8 cellular contexts compared by ENCODE assay signal in the genomic region with DNA sequence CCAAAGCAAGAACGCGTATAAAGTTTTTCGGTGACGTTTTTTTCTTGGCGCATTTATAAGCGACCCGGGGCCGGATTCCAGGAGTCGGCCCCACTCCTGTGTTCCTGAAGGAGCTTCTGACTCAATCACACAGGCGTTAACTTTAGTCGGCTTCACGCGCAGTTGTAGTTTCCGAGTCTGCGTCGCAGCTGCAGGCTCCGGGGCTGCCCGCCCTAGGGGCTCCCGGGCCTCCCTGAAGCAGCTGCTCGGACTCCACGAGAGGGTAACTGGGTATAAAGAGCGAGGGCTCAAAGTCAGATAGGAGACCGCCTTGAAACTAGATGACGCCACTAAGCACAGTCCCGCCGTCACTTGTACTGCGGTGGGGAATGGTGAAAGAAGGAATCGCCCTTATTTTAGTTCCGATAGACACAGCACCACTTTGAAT. TPM values are rescaled to one million over a fixed set of nuclear protein-coding genes. Genes with fewer than 3 reads are reported as not detected.
DNase-seq lines count a peak whose midpoint lies in the region; ATAC-seq and TF ChIP-seq lines count a peak whose summit lies in the region.

No MANE protein-coding gene starts in this region.

- peak overlapping the region; percentile 53 to 97 for H3K23ac ChIP-seq in mesenchymal stem cell (ENCODE audit: low read length in 2 of 2)

- 2% methylated on average over 24 of the region's 29 CpGs for WGBS in mesenchymal stem cell
- WGBS in stomach, 5 donors, result 1 to 5% (median 1%) methylated on average over 17 to 29 of the region's 29 CpGs

- no peaks in the 10 kb centered on the region for H3K27me3 ChIP-seq in KMS-11 (ENCODE audit: insufficient read depth, low read depth)
- no peaks in the 10 kb centered on the region for H3K27me3 ChIP-seq in dorsolateral prefrontal cortex
- H3K27me3 ChIP-seq in mesenchymal stem cell (ENCODE audit: control insufficient read depth in 1 of 2, insufficient read depth in 1 of 2, low read length in 2 of 2), result no peaks in the 10 kb centered on the region
- no peaks in the 10 kb centered on the region for H3K27me3 ChIP-seq in stomach

- H2BK120ac ChIP-seq in mesenchymal stem cell (ENCODE audit: low read depth, low read length), result peak overlapping the region; percentile 91

- TF ChIP-seq POLR2A in stomach (IDR thresholded peaks at IDR 0.05), result peak in 1 of 4 donors; percentile 18

- no peak for DNase-seq in AG09309 (ENCODE audit: low read depth)
- DNase-seq in activated CD4-positive, alpha-beta T cell treated with anti-CD3 and anti-CD28 coated beads for 48 hours, result peak; percentile 69
- DNase-seq in dorsolateral prefrontal cortex, result peak in 5 of 10 donors; percentile 57 to 72 (median 62)
- DNase-seq in mesenchymal stem cell, result peak; percentile 92
- peak; percentile 61 for DNase-seq in stomach
- no peak for DNase-seq in NCI-H2196 treated with DMSO at 0.1 percent for 48 hours (lab: John Stamatoyannopoulos, UW; ENCODE audit: unreplicated experiment)

- H3K4me2 ChIP-seq in KMS-11, result peak overlapping the region; percentile 76
- peak overlapping the region; percentile 76 for H3K4me2 ChIP-seq in mesenchymal stem cell (ENCODE audit: low read length, poor library complexity, severe bottlenecking)

- intact Hi-C loops in dorsolateral prefrontal cortex (cut with DNase I), result loop anchor here (1.0 to 10.0 kb wide), 2 partner anchors 10 to 209 kb away; a partner anchor contains a TSS
- intact Hi-C loops in stomach (cut with DNase I; ENCODE audit: low total_unique reads), result no loop called here

- H3K36me3 ChIP-seq in KMS-11 (ENCODE audit: insufficient read depth) (no peaks in the 10 kb centered on the region; the same call in 1 of the 2 replicates), mesenchymal stem cell (ENCODE audit: control insufficient read depth in 1 of 2, insufficient read depth in 2 of 2, low read depth in 1 of 2, low read length in 2 of 2) (peaks cover 9 to 11% of the 10 kb centered on the region in 2 experiments), stomach (peaks cover 7 to 13% (median 9%) of the 10 kb centered on the region in 4 donors)

- H2AK5ac ChIP-seq in mesenchymal stem cell (ENCODE audit: low read length, severe bottlenecking), result peak overlapping the region; percentile 72

- peak overlapping the region; percentile 92 for H3K27ac ChIP-seq in KMS-11
- H3K27ac ChIP-seq in dorsolateral prefrontal cortex, result peak overlapping the region; percentile 91 to 100 (median 98)
- peak overlapping the region; percentile 97 for H3K27ac ChIP-seq in mesenchymal stem cell (ENCODE audit: low read length, poor library complexity, severe bottlenecking)
- peak overlapping the region; percentile 98 to 100 (median 100) for H3K27ac ChIP-seq in stomach

- H4K8ac ChIP-seq in mesenchymal stem cell (ENCODE audit: low read length), result peak overlapping the region; percentile 73

- H3K79me2 ChIP-seq in KMS-11 (ENCODE audit: insufficient read depth, low read depth), result peaks cover 40% of the 10 kb centered on the region

- H3K9me3 ChIP-seq in mesenchymal stem cell (ENCODE audit: control insufficient read depth, low read length) (no peaks in the 10 kb centered on the region), stomach (no peaks in the 10 kb centered on the region)

- H3K79me1 ChIP-seq in mesenchymal stem cell (replicated peaks; ENCODE audit: low read length, poor library complexity, severe bottlenecking), result peaks cover 8% of the 10 kb centered on the region

- peak overlapping the region; percentile 71 to 91 for H3K18ac ChIP-seq in mesenchymal stem cell (ENCODE audit: low read depth in 1 of 2, low read length in 2 of 2)

- H3K4me1 ChIP-seq in KMS-11 (ENCODE audit: low read depth, poor library complexity, severe bottlenecking) (peaks cover 24% of the 10 kb centered on the region), mesenchymal stem cell (ENCODE audit: control insufficient read depth, insufficient read depth, low read depth, low read length) (peaks cover 38% of the 10 kb centered on the region), stomach (peaks cover 46 to 52% (median 50%) of the 10 kb centered on the region in 4 donors)

- H3K14ac ChIP-seq in mesenchymal stem cell (ENCODE audit: low read length in 2 of 2), result peak overlapping the region in 1 of 2 experiments; percentile 56

- H3K4ac ChIP-seq in mesenchymal stem cell (ENCODE audit: low read depth in 1 of 2, low read length in 2 of 2), result peak overlapping the region; percentile 7 to 92

- H3K9ac ChIP-seq in KMS-11 (peak overlapping the region; percentile 82), mesenchymal stem cell (ENCODE audit: low read length) (peak overlapping the region; percentile 100)

- TF ChIP-seq EP300 in stomach (IDR thresholded peaks at IDR 0.05), result no peak

- peak; percentile 6 for ATAC-seq in GM19397 (IDR thresholded peaks at IDR 0.05; ENCODE audit: unreplicated experiment)

- H2BK12ac ChIP-seq in mesenchymal stem cell (ENCODE audit: low read length in 2 of 2), result peak overlapping the region in 1 of 2 experiments; percentile 86

- H4K91ac ChIP-seq in mesenchymal stem cell (ENCODE audit: low read length), result peak overlapping the region; percentile 34

- peak overlapping the region; percentile 17 for H2BK15ac ChIP-seq in mesenchymal stem cell (ENCODE audit: low read depth, poor library complexity, severe bottlenecking)

- peak overlapping the region; percentile 81 for H2BK5ac ChIP-seq in mesenchymal stem cell (ENCODE audit: low read depth, low read length, poor library complexity, severe bottlenecking)

- TF ChIP-seq CTCF in AG09309 (IDR thresholded peaks at IDR 0.05; ENCODE audit: control insufficient read depth, insufficient read depth, low read depth, low read length, missing control alignments), result no peak
- TF ChIP-seq CTCF in KMS-11 (conservative IDR thresholded peaks at IDR 0.05; ENCODE audit: low read depth, low read length), result no peak
- peak in 1 of 56 donors; percentile 1 for TF ChIP-seq CTCF in dorsolateral prefrontal cortex (IDR thresholded peaks at IDR 0.05 in 54 of 56, conservative IDR thresholded peaks at IDR 0.05 in 2 of 56; ENCODE audit: low read depth in 1 of 56, partially characterized antibody in 56 of 56)
- TF ChIP-seq CTCF in stomach (IDR thresholded peaks at IDR 0.05), result no peak

- peaks cover 11% of the 10 kb centered on the region; the same call in 1 of the 2 replicates for H4K20me1 ChIP-seq in KMS-11 (ENCODE audit: insufficient read depth)

- H3K4me3 ChIP-seq in AG09309 (ENCODE audit: control insufficient read depth, low read depth, low read length) (peak overlapping the region; percentile 27), KMS-11 (IDR thresholded peaks at IDR 0.05; ENCODE audit: insufficient read depth, low read depth, low read length) (peak overlapping the region; percentile 77), dorsolateral prefrontal cortex (peak overlapping the region; percentile 54 to 99 (median 91)), mesenchymal stem cell (ENCODE audit: insufficient read depth in 1 of 2, low read depth in 1 of 2, low read length in 2 of 2) (peak overlapping the region in 1 of 2 experiments; percentile 76), stomach (peak overlapping the region; percentile 77 to 98 (median 83))

- H2AFZ ChIP-seq in KMS-11 (ENCODE audit: low read depth) (peak overlapping the region; percentile 78), mesenchymal stem cell (ENCODE audit: low read depth, low read length) (peak overlapping the region; percentile 0)

RNA-seq across cellular contexts. Expression of a gene that starts 0.8 kb away (rescaled TPM):
- total RNA-seq in dorsolateral prefrontal cortex, result 10 to 100 TPM; 36.4 to 92.8 (median 52.5) TPM
- 10.4 TPM for polyA plus RNA-seq in mesenchymal stem cell (2013, experiment 1 of 2)
- 10.7 TPM for polyA plus RNA-seq in mesenchymal stem cell (2013, experiment 2 of 2)
- 10 to 100 TPM; 13.0 to 59.8 (median 34.5) TPM for total RNA-seq in stomach
- polyA plus RNA-seq in stomach, result 10 to 100 TPM in 1 of 3 donors, 1 to 10 TPM in 2; 9.2 to 15.4 (median 9.8) TPM

RNA-seq across cellular contexts. Expression of a gene that starts 10.1 kb away (rescaled TPM):
- total RNA-seq in dorsolateral prefrontal cortex, result 10 to 100 TPM in 117 of 120 experiments, 1 to 10 TPM in 3; 9.4 to 21.9 (median 13.0) TPM
- 16.0 TPM for polyA plus RNA-seq in mesenchymal stem cell (2013, experiment 1 of 2)
- 15.7 TPM for polyA plus RNA-seq in mesenchymal stem cell (2013, experiment 2 of 2)
- 10 to 100 TPM in 2 of 5 donors, 1 to 10 TPM in 3; 2.7 to 16.9 (median 7.5) TPM for total RNA-seq in stomach
- polyA plus RNA-seq in stomach, result 1 to 10 TPM; 4.5 to 6.7 (median 5.7) TPM

RNA-seq across cellular contexts. Expression of a gene that starts 21.2 kb away (rescaled TPM):
- 10 to 100 TPM; 15.9 to 40.5 (median 24.6) TPM for total RNA-seq in dorsolateral prefrontal cortex
- polyA plus RNA-seq in mesenchymal stem cell (2013, experiment 1 of 2), result 13.9 TPM
- polyA plus RNA-seq in mesenchymal stem cell (2013, experiment 2 of 2), result 12.8 TPM
- 100 to 1,000 TPM in 1 of 5 donors, 10 to 100 TPM in 2, 1 to 10 TPM in 2; 5.8 to 116 (median 10.4) TPM for total RNA-seq in stomach
- polyA plus RNA-seq in stomach, result 10 to 100 TPM; 17.9 to 27.6 (median 26.6) TPM

RNA-seq across cellular contexts. Expression of a gene that starts 23.6 kb away (rescaled TPM):
- total RNA-seq in dorsolateral prefrontal cortex (10 to 100 TPM; 19.2 to 51.0 (median 30.1) TPM), stomach (100 to 1,000 TPM in 1 of 5 donors, 10 to 100 TPM in 4; 22.6 to 139 (median 25.7) TPM)
- polyA plus RNA-seq in mesenchymal stem cell (2013, experiment 1 of 2), result 12.8 TPM
- polyA plus RNA-seq in mesenchymal stem cell (2013, experiment 2 of 2), result 11.6 TPM
- 10 to 100 TPM; 34.8 to 64.4 (median 61.3) TPM for polyA plus RNA-seq in stomach

RNA-seq across cellular contexts. Expression of a gene that starts 48.3 kb away (rescaled TPM):
- under 1 TPM in 22 of 120 experiments, not detected in 98; 0.14 to 0.78 (median 0.32) TPM for total RNA-seq in dorsolateral prefrontal cortex
- polyA plus RNA-seq in mesenchymal stem cell (2013, experiment 1 of 2), result not detected
- not detected for polyA plus RNA-seq in mesenchymal stem cell (2013, experiment 2 of 2)
- not detected for total RNA-seq in stomach
- polyA plus RNA-seq in stomach, result under 1 TPM in 2 of 3 donors, not detected in 1; 0.08 to 0.12 TPM

Comparison
In these comparisons a context has a peak if more than half of its experiments do, and no peak if none do; other contexts are left out.
1. DNase-seq: peak in activated CD4-positive, alpha-beta T cell treated with anti-CD3 and anti-CD28 coated beads for 48 hours (single experiment), mesenchymal stem cell (single experiment) and stomach (single experiment); none in AG09309 (single experiment) and NCI-H2196 treated with DMSO at 0.1 percent for 48 hours (single experiment).
2. Peak in every context shown above with its lines, with median percentiles within 50 percentile points of each other: H3K27ac ChIP-seq.